ENCODE assay signal across 19 cellular contexts in genomic region chr9:73202992-73203391, GRCh38.
"Had no signal": no experiment of that assay in that cellular context is flagged by ENCODE, and none has a peak within 500 bp of the region (broad histone marks: within the 10 kb centered on the region; RNA-seq: fewer than 3 reads in every experiment).

No MANE protein-coding gene starts in this region.

- H3K36me3 ChIP-seq: ascending aorta, tibial nerve had no signal

- H3K27me3 ChIP-seq: ascending aorta, tibial nerve had no signal

- ATAC-seq: effector memory CD8-positive, alpha-beta T cell; right cardiac atrium; stimulated activated naive B cell treated with anti-CD40 and anti-IgM and Interleukin-4, amounts not matched to agents 10 μg/mL and 1 μg/mL and 100 μg/mL, for 72 hours; WTC11 had no signal

- DNase-seq: activated CD4-positive, alpha-beta memory T cell treated with anti-CD3 and anti-CD28 coated beads, Interleukin-2, amount 10 ng/mL, durations not matched to agents 7 days and 5 days; activated CD4-positive, alpha-beta T cell treated with anti-CD3 and anti-CD28 coated beads for 4 hours; activated naive CD4-positive, alpha-beta T cell treated with anti-CD3 and anti-CD28 coated beads, Interleukin-2, amount 10 ng/mL, durations not matched to agents 7 days and 5 days; activated T-cell treated with anti-CD3 and anti-CD28 coated beads, Interleukin-2, amount 50 U/mL, for 24 hours; dermis blood vessel endothelial cell; effector memory CD8-positive, alpha-beta T cell; head of caudate nucleus; immature natural killer cell; mesenchymal stem cell; occipital lobe; right cardiac atrium; stimulated activated CD4-positive, alpha-beta T cell treated with anti-CD3 and anti-CD28 coated beads, Interleukin-15, amount 100 ng/mL, for 24 hours; stimulated activated CD4-positive, alpha-beta T cell treated with anti-CD3 and anti-CD28 coated beads, Interleukin-4, amount 100 ng/mL, for 1 hour; stimulated activated naive B cell treated with anti-CD40 and anti-IgM and Interleukin-4, amounts not matched to agents 10 μg/mL and 1 μg/mL and 100 μg/mL, for 72 hours had no signal

- H3K4me1 ChIP-seq: ascending aorta, tibial nerve had no signal

- H3K27ac ChIP-seq: ascending aorta, epithelial cell of prostate, skin epidermis, tibial nerve had no signal

- H3K9me3 ChIP-seq: ascending aorta, tibial nerve had no signal

- H3K4me3 ChIP-seq: ascending aorta, skin epidermis, tibial nerve had no signal
